Comparison of ENCODE assay signal across 1 cellular context in the genomic region with DNA sequence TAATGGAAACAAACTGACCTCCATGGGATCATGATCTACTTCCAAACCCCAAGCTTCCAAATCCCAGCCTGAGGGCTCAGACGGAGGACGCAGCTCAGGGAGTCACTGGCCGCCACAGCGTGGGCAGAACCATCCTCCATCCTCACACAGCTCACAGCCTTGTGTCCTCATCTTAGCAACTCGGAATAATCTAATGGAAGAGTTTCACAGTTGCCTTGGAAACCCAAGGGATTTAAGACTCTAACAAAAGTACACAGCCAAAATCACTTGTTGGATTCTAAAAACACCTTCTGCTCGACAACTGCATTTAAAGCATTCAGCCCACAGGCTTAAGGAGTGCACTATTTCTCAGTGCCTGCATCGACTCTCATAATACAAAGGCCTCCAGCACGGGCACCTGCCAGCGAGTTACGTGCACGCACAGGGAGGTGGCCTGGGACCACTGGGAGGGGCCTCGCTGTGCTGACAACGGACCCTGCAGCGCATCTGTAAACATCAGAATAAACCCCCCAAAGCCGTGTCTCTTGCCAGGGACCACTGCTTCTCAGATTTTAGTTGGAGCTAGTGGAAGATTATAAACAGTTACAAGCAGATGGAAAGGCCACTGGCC.
TF ChIP-seq lines count a peak whose summit lies in the region.

No MANE protein-coding gene starts in this region.

TF ChIP-seq in HepG2, 621 proteins besides CTCF, POLR2A, EP300 and RAD21 (continued from another document):
- TF ChIP-seq, protein P1, sequence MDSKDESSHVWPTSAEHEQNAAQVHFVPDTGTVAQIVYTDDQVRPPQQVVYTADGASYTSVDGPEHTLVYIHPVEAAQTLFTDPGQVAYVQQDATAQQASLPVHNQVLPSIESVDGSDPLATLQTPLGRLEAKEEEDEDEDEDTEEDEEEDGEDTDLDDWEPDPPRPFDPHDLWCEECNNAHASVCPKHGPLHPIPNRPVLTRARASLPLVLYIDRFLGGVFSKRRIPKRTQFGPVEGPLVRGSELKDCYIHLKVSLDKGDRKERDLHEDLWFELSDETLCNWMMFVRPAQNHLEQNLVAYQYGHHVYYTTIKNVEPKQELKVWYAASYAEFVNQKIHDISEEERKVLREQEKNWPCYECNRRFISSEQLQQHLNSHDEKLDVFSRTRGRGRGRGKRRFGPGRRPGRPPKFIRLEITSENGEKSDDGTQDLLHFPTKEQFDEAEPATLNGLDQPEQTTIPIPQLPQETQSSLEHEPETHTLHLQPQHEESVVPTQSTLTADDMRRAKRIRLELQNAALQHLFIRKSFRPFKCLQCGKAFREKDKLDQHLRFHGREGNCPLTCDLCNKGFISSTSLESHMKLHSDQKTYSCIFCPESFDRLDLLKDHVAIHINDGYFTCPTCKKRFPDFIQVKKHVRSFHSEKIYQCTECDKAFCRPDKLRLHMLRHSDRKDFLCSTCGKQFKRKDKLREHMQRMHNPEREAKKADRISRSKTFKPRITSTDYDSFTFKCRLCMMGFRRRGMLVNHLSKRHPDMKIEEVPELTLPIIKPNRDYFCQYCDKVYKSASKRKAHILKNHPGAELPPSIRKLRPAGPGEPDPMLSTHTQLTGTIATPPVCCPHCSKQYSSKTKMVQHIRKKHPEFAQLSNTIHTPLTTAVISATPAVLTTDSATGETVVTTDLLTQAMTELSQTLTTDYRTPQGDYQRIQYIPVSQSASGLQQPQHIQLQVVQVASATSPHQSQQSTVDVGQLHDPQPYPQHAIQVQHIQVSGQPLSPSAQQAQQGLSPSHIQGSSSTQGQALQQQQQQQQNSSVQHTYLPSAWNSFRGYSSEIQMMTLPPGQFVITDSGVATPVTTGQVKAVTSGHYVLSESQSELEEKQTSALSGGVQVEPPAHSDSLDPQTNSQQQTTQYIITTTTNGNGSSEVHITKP (CRISPR knock-in tag; IDR thresholded peaks at IDR 0.05; ENCODE audit: low read depth) = peak; percentile 50; the same call in 1 of the 2 replicates
- TF ChIP-seq MIXL1 (CRISPR knock-in tag; IDR thresholded peaks at IDR 0.05) (no peak), ZNF709 (CRISPR knock-in tag; IDR thresholded peaks at IDR 0.05) (no peak), GTF2F1 (IDR thresholded peaks at IDR 0.05; ENCODE audit: low read length) (no peak), SUZ12 (IDR thresholded peaks at IDR 0.05; ENCODE audit: low read depth, low read length) (no peak), NR2F1 (CRISPR knock-in tag; IDR thresholded peaks at IDR 0.05) (no peak), YY1 (IDR thresholded peaks at IDR 0.05; ENCODE audit: insufficient read depth, insufficient replicate concordance, low read depth, low read length) (no peak)
- TF ChIP-seq, protein P2, sequence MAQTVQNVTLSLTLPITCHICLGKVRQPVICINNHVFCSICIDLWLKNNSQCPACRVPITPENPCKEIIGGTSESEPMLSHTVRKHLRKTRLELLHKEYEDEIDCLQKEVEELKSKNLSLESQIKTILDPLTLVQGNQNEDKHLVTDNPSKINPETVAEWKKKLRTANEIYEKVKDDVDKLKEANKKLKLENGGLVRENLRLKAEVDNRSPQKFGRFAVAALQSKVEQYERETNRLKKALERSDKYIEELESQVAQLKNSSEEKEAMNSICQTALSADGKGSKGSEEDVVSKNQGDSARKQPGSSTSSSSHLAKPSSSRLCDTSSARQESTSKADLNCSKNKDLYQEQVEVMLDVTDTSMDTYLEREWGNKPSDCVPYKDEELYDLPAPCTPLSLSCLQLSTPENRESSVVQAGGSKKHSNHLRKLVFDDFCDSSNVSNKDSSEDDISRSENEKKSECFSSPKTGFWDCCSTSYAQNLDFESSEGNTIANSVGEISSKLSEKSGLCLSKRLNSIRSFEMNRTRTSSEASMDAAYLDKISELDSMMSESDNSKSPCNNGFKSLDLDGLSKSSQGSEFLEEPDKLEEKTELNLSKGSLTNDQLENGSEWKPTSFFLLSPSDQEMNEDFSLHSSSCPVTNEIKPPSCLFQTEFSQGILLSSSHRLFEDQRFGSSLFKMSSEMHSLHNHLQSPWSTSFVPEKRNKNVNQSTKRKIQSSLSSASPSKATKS (CRISPR knock-in tag; IDR thresholded peaks at IDR 0.05) = no peak
- TF ChIP-seq, protein P3, sequence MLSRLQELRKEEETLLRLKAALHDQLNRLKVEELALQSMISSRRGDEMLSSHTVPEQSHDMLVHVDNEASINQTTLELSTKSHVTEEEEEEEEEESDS (CRISPR knock-in tag; IDR thresholded peaks at IDR 0.05; ENCODE audit: borderline replicate concordance) = no peak
